In genomic region chr12:111636209-111636928, GRCh38 we compare ENCODE assay signal across 8 cellular contexts. TPM values are rescaled to one million over a fixed set of nuclear protein-coding genes. Genes with fewer than 3 reads are reported as not detected.
DNase-seq lines count a peak whose midpoint lies in the region; ATAC-seq and TF ChIP-seq lines count a peak whose summit lies in the region.

No MANE protein-coding gene starts in this region.

- H3K4me3 ChIP-seq in skin epidermis = no peak overlapping the region

- DNase-seq in HFFc6 (peak; percentile 53), dermis microvascular lymphatic vessel endothelial cell (ENCODE audit: low read depth in 2 of 2) (peak; percentile 25 to 41), left colon (peak; percentile 15 to 35), NOMO-1 (lab: John Stamatoyannopoulos, UW; ENCODE audit: unreplicated experiment in 2 of 2) (no peak), SHP77 treated with DMSO at 0.1 percent for 48 hours (lab: John Stamatoyannopoulos, UW) (no peak), SKM-1 (lab: John Stamatoyannopoulos, UW; ENCODE audit: unreplicated experiment) (no peak)
- DNase-seq in stimulated activated CD4-positive, alpha-beta T cell treated with anti-CD3 and anti-CD28 coated beads, Interleukin-4, amount 100 ng/mL, for 1 hour = no peak

- no peak for ATAC-seq in left colon

- H3K27ac Mint-ChIP-seq in HFFc6 = peak overlapping the region; percentile 78

- H3K4me1 Mint-ChIP-seq in HFFc6 (ENCODE audit: low read depth) = peaks cover 28% of the 10 kb centered on the region

- intact Hi-C loops in left colon (cut with DNase I, micrococcal nuclease) = no loop called here

- no peak for TF ChIP-seq CTCF in HFFc6 (IDR thresholded peaks at IDR 0.05)

- H3K36me3 Mint-ChIP-seq in HFFc6 (ENCODE audit: low read depth) = peaks cover 8% of the 10 kb centered on the region

- H3K9me3 Mint-ChIP-seq in HFFc6 = no peaks in the 10 kb centered on the region

- H3K27me3 Mint-ChIP-seq in HFFc6 (ENCODE audit: insufficient read depth) = peaks cover 2% of the 10 kb centered on the region; the same call in 1 of the 2 replicates

- peak overlapping the region in 12 of 21 experiments; percentile 9 to 63 (median 38) for H3K27ac ChIP-seq in skin epidermis

- H3K4me3 Mint-ChIP-seq in HFFc6 = peak overlapping the region; percentile 40

RNA-seq across cellular contexts. Expression of gene ATXN2, which starts 37.3 kb away (rescaled TPM):
- total RNA-seq in HFFc6 (2021; fragmentation: NEBNext Ultra II Directional; extraction: Animal tissue kit (Norgen Biotek cat#: 25700)) = 100 to 1,000 TPM in 1 of 6 experiments, 10 to 100 TPM in 5; 80.7 to 110 (median 91.9) TPM
- total RNA-seq in dermis microvascular lymphatic vessel endothelial cell (10.9 and 19.1 TPM in 2 replicates), left colon (10 to 100 TPM; 43.0 to 64.2 TPM)

RNA-seq across cellular contexts. Expression of gene BRAP, which starts 49.4 kb away (rescaled TPM):
- total RNA-seq in HFFc6 (2021; fragmentation: NEBNext Ultra II Directional; extraction: Animal tissue kit (Norgen Biotek cat#: 25700)) = 10 to 100 TPM; 15.0 to 19.5 (median 17.8) TPM
- total RNA-seq in dermis microvascular lymphatic vessel endothelial cell = 12.6 and 16.9 TPM in 2 replicates
- 10 to 100 TPM; 15.7 to 19.7 TPM for total RNA-seq in left colon

RNA-seq across cellular contexts. Expression of gene ACAD10, which starts 49.5 kb away (rescaled TPM):
- total RNA-seq in HFFc6 (2021; fragmentation: NEBNext Ultra II Directional; extraction: Animal tissue kit (Norgen Biotek cat#: 25700)) = 10 to 100 TPM; 12.8 to 18.4 (median 17.8) TPM
- total RNA-seq in dermis microvascular lymphatic vessel endothelial cell (7.6 and 10.9 TPM in 2 replicates), left colon (10 to 100 TPM; 39.5 to 44.1 TPM)

Comparison
In these comparisons a context has a peak if more than half of its experiments do, and no peak if none do; other contexts are left out.
1. DNase-seq: peak in HFFc6 (single experiment), dermis microvascular lymphatic vessel endothelial cell (2 of 2) and left colon (2 of 2); none in stimulated activated CD4-positive, alpha-beta T cell treated with anti-CD3 and anti-CD28 coated beads, Interleukin-4, amount 100 ng/mL, for 1 hour (single experiment), NOMO-1 (0 of 2), SHP77 treated with DMSO at 0.1 percent for 48 hours (single experiment) and SKM-1 (single experiment).